Comparison of ENCODE assay signal across 29 cellular contexts in genomic region chr13:73579574-73580274, GRCh38.
"Had no signal": no experiment of that assay in that cellular context is flagged by ENCODE, and none has a peak within 500 bp of the region (broad histone marks: within the 10 kb centered on the region; RNA-seq: fewer than 3 reads in every experiment).

No MANE protein-coding gene starts in this region.

- H3K27ac ChIP-seq: adrenal gland, body of pancreas, breast epithelium had no signal

- H3K9me3 ChIP-seq: adrenal gland, body of pancreas, breast epithelium, MG63 had no signal

- H3K4me3 ChIP-seq: adrenal gland, body of pancreas, breast epithelium, MG63 had no signal

- H3K36me3 ChIP-seq: adrenal gland, breast epithelium, MG63 had no signal

- H3K4me1 Mint-ChIP-seq: activated CD4-positive, alpha-beta T cell treated with anti-CD3 and anti-CD28 coated beads for 36 hours had no signal

- H3K4me3 Mint-ChIP-seq: activated CD4-positive, alpha-beta T cell treated with anti-CD3 and anti-CD28 coated beads for 36 hours; activated CD4-positive, alpha-beta T cell treated with anti-CD3 and anti-CD28 coated beads, Interleukin-2, amount 10 ng/mL, durations not matched to agents 7 days and 5 days; activated CD8-positive, alpha-beta T cell treated with anti-CD3 and anti-CD28 coated beads, Interleukin-2, amount 10 ng/mL, durations not matched to agents 7 days and 5 days; activated naive CD4-positive, alpha-beta T cell treated with anti-CD3 and anti-CD28 coated beads for 36 hours; activated T-cell treated with anti-CD3 and anti-CD28 coated beads, Interleukin-2, amount 50 U/mL, for 24 hours had no signal

- FAIRE-seq: astrocyte, TTC549 had no signal

- H3K27me3 ChIP-seq: adrenal gland, body of pancreas, breast epithelium, MG63 had no signal

- H3K9me3 Mint-ChIP-seq: activated CD4-positive, alpha-beta T cell treated with anti-CD3 and anti-CD28 coated beads, Interleukin-2, amount 10 ng/mL, durations not matched to agents 7 days and 5 days; activated naive CD4-positive, alpha-beta T cell treated with anti-CD3 and anti-CD28 coated beads for 36 hours had no signal

- DNase-seq: activated CD4-positive, alpha-beta T cell treated with anti-CD3 and anti-CD28 coated beads for 36 hours; activated CD4-positive, alpha-beta T cell treated with anti-CD3 and anti-CD28 coated beads, Interleukin-2, amount 10 ng/mL, durations not matched to agents 7 days and 5 days; activated CD4-positive, alpha-beta T cell treated with anti-CD3 and anti-CD28 coated beads, Interleukin-2, amount 50 U/mL, for 48 hours; activated CD8-positive, alpha-beta T cell treated with anti-CD3 and anti-CD28 coated beads, Interleukin-2, amount 10 ng/mL, durations not matched to agents 7 days and 5 days; activated gamma-delta T cell treated with Interleukin-2 at 50 U/mL for 16 hours; activated naive CD4-positive, alpha-beta T cell treated with anti-CD3 and anti-CD28 coated beads for 36 hours; activated T-cell treated with anti-CD3 and anti-CD28 coated beads, Interleukin-2, amount 50 U/mL, for 24 hours; adrenal gland; body of pancreas; caudate nucleus; cerebellar nuclear complex; Kasumi-1; KG1; MG63; NCI-H1048; NCI-H1436 treated with DMSO at 0.1 percent for 48 hours; NCI-H1694 treated with DMSO at 0.1 percent for 48 hours; NCI-H2029; NCI-H345; NCI-H524 treated with DMSO at 0.1 percent for 48 hours; NK-92 treated with Interleukin-12 subunit alpha and Interleukin-12 subunit beta, amount 100 ng/mL, for 24 hours; OCI-M1; SHP77; T1000 had no signal

- H3K4me1 ChIP-seq: adrenal gland, body of pancreas, breast epithelium had no signal

- ATAC-seq: activated CD4-positive, alpha-beta T cell treated with anti-CD3 and anti-CD28 coated beads for 36 hours; activated CD8-positive, alpha-beta T cell treated with anti-CD3 and anti-CD28 coated beads, Interleukin-2, amount 10 ng/mL, durations not matched to agents 7 days and 5 days; activated naive CD4-positive, alpha-beta T cell treated with anti-CD3 and anti-CD28 coated beads, Interleukin-2, amount 50 U/mL, for 72 hours; body of pancreas; SK-N-SH treated with all-trans-retinoic acid at 6 μM for 48 hours had no signal

- H3K27me3 Mint-ChIP-seq: activated CD4-positive, alpha-beta T cell treated with anti-CD3 and anti-CD28 coated beads for 36 hours; activated T-cell treated with anti-CD3 and anti-CD28 coated beads, Interleukin-2, amount 50 U/mL, for 24 hours had no signal

- H3K36me3 Mint-ChIP-seq: activated naive CD4-positive, alpha-beta T cell treated with anti-CD3 and anti-CD28 coated beads, Interleukin-2, amount 50 U/mL, for 72 hours had no signal

- H3K27ac Mint-ChIP-seq: activated CD4-positive, alpha-beta T cell treated with anti-CD3 and anti-CD28 coated beads for 36 hours; activated CD4-positive, alpha-beta T cell treated with anti-CD3 and anti-CD28 coated beads, Interleukin-2, amount 10 ng/mL, durations not matched to agents 7 days and 5 days; activated CD8-positive, alpha-beta T cell treated with anti-CD3 and anti-CD28 coated beads, Interleukin-2, amount 10 ng/mL, durations not matched to agents 7 days and 5 days; activated naive CD4-positive, alpha-beta T cell treated with anti-CD3 and anti-CD28 coated beads for 36 hours; activated naive CD4-positive, alpha-beta T cell treated with anti-CD3 and anti-CD28 coated beads, Interleukin-2, amount 50 U/mL, for 72 hours; activated T-cell treated with anti-CD3 and anti-CD28 coated beads, Interleukin-2, amount 50 U/mL, for 24 hours had no signal
